ENCODE assay signal across 28 cellular contexts in genomic region chr1:105100102-105100501, GRCh38.
A peak's percentile ranks its signal among the peaks of the same experiment; 100 is the strongest.
DNase-seq lines count a peak whose midpoint lies in the region; ATAC-seq, FAIRE-seq and TF ChIP-seq lines count a peak whose summit lies in the region.
"Had no signal": no experiment of that assay in that cellular context is flagged by ENCODE, and none has a peak within 500 bp of the region (broad histone marks: within the 10 kb centered on the region; RNA-seq: fewer than 3 reads in every experiment).

No MANE protein-coding gene starts in this region.

- H3K9ac ChIP-seq in HepG2 (ENCODE audit: insufficient read depth, low read depth, low read length) = no peak overlapping the region
- H3K9ac ChIP-seq: KMS-11 had no signal

- H3K27me3 ChIP-seq in HepG2 (ENCODE audit: control insufficient read depth in 1 of 2, insufficient read depth in 2 of 2, low read length in 2 of 2) (no peaks in the 10 kb centered on the region), right lobe of liver (no peaks in the 10 kb centered on the region), HAP-1 (ENCODE audit: low read depth) (no peaks in the 10 kb centered on the region), transverse colon (no peaks in the 10 kb centered on the region)
- H3K27me3 ChIP-seq: body of pancreas, Peyer's patch, stomach, uterus had no signal

- POLR2A ChIA-PET in HepG2 (lab: Yijun Ruan, JAX) = no interaction called here
- POLR2A ChIA-PET in HEK293T (lab: Yijun Ruan, JAX) = no interaction called here

- in situ Hi-C loops in HepG2 (cut with HindIII; ENCODE audit: extremely low pct_ligation_motif_present, low pct_unique_long_range_greater_than_20kb) (no loop called here), HAP-1 (cut with MboI; ENCODE audit: low sequenced_read_pairs) (no loop called here), transverse colon (cut with MboI; ENCODE audit: low pct_ligation_motif_present in 1 of 4, low pct_unique_long_range_greater_than_20kb in 1 of 4, low sequenced_read_pairs in 3 of 4) (no loop called here)

- no peaks in the 10 kb centered on the region for H3K36me3 ChIP-seq in HepG2 (replicated peaks in 1 of 2; ENCODE audit: control insufficient read depth in 1 of 2, insufficient read depth in 2 of 2, low read length in 2 of 2)
- no peaks in the 10 kb centered on the region for H3K36me3 ChIP-seq in right lobe of liver
- H3K36me3 ChIP-seq in HAP-1 (replicated peaks) = no peaks in the 10 kb centered on the region
- H3K36me3 ChIP-seq in transverse colon = no peaks in the 10 kb centered on the region
- H3K36me3 ChIP-seq: Peyer's patch, stomach, uterus, WERI-Rb-1 had no signal

- 0% methylated on average over 1 of the region's 1 CpG for WGBS in HepG2 (ENCODE audit: low lambda C conversion rate)
- WGBS in right lobe of liver (ENCODE audit: insufficient coverage, low coverage, low lambda C conversion rate, missing lambda C conversion rate) = 60% methylated on average over 1 of the region's 1 CpG
- 33 to 50% methylated on average over 1 of the region's 1 CpG for WGBS in transverse colon (ENCODE audit: low coverage in 1 of 2), 2 donors

- H3K4me2 ChIP-seq in HepG2 (ENCODE audit: low read depth, low read length) = peak overlapping the region; percentile 13
- H3K4me2 ChIP-seq: KMS-11 had no signal

- TF ChIP-seq EP300 in HepG2 (IDR thresholded peaks at IDR 0.05; ENCODE audit: low read depth in 2 of 2, low read length in 2 of 2) (peak in 1 of 2 experiments; percentile 71; a peak in 2 of 4 replicates), HepG2 (CRISPR knock-in tag; IDR thresholded peaks at IDR 0.05; ENCODE audit: borderline replicate concordance) (no peak), transverse colon (IDR thresholded peaks at IDR 0.05; ENCODE audit: low read depth) (no peak)

- CTCF ChIA-PET in HepG2 (lab: Yijun Ruan, JAX; ENCODE audit: low intra/inter-chr PET ratio, low total read pairs) (no interaction called here), HEK293T (lab: Yijun Ruan, JAX) (no interaction called here)

- ATAC-seq in HepG2 (peak; percentile 81), right lobe of liver (no peak)
- ATAC-seq: activated T-helper 17 cell treated with anti-CD3 and anti-CD28 coated beads, Interleukin-2, amount 50 U/mL, for 72 hours; body of pancreas had no signal

- TF ChIP-seq CTCF in HepG2 (CRISPR knock-in tag; IDR thresholded peaks at IDR 0.05) (no peak), right lobe of liver (IDR thresholded peaks at IDR 0.05) (no peak), coronary artery (IDR thresholded peaks at IDR 0.05) (no peak), transverse colon (IDR thresholded peaks at IDR 0.05) (no peak)

- peaks cover 34% of the 10 kb centered on the region for H3K4me1 ChIP-seq in HepG2 (ENCODE audit: insufficient read depth, low read length)
- H3K4me1 ChIP-seq in right lobe of liver = no peaks in the 10 kb centered on the region
- H3K4me1 ChIP-seq in HAP-1 = no peaks in the 10 kb centered on the region
- no peaks in the 10 kb centered on the region for H3K4me1 ChIP-seq in transverse colon
- H3K4me1 ChIP-seq: body of pancreas, Peyer's patch, stomach, uterus had no signal

- DNase-seq in HepG2 (ENCODE audit: low spot score) (peak; percentile 75), right lobe of liver (no peak), NCI-H446 (lab: John Stamatoyannopoulos, UW) (peak; percentile 41 to 49), NCI-H82 treated with DMSO at 0.1 percent for 48 hours (lab: John Stamatoyannopoulos, UW; ENCODE audit: unreplicated experiment) (peak; percentile 12), coronary artery (ENCODE audit: low spot score) (no peak), HAP-1 (ENCODE audit: low spot score in 2 of 2) (no peak), HEK293T (ENCODE audit: extremely low spot score) (no peak), transverse colon (no peak)
- DNase-seq: activated CD4-positive, alpha-beta T cell treated with anti-CD3 and anti-CD28 coated beads for 48 hours; activated naive CD4-positive, alpha-beta T cell treated with anti-CD3 and anti-CD28 coated beads, Interleukin-2, amount 50 U/mL, for 16 hours; body of pancreas; CD4-positive, alpha-beta memory T cell; dermis blood vessel endothelial cell; endodermal cell; glutamatergic neuron; mammary epithelial cell; MM.1S; NCI-H1694; NCI-H226; Peyer's patch; SIG-M5; stimulated activated CD4-positive, alpha-beta T cell treated with anti-CD3 and anti-CD28 coated beads, Interleukin-4, amount 100 ng/mL, for 1 hour; stomach; SW 1271; uterus; WERI-Rb-1 had no signal

- H4K20me1 ChIP-seq in HepG2 (ENCODE audit: insufficient read depth, low read length) = no peaks in the 10 kb centered on the region

- TF ChIP-seq RAD21 in HepG2 (CRISPR knock-in tag; IDR thresholded peaks at IDR 0.05) = no peak

- H3K4me3 ChIP-seq in HepG2 (replicated peaks in 1 of 3; ENCODE audit: insufficient read depth in 1 of 3, low read depth in 2 of 3, low read length in 3 of 3) (no peak overlapping the region; a peak in 1 of 6 replicates), right lobe of liver (no peak overlapping the region), coronary artery (no peak overlapping the region), HAP-1 (no peak overlapping the region), transverse colon (no peak overlapping the region)
- H3K4me3 ChIP-seq: body of pancreas, Peyer's patch, stomach, uterus had no signal

- TF ChIP-seq POLR2A in HepG2 (IDR thresholded peaks at IDR 0.05; ENCODE audit: insufficient read depth in 1 of 2, low read depth in 2 of 2, low read length in 2 of 2) (no peak), right lobe of liver (IDR thresholded peaks at IDR 0.05) (no peak), transverse colon (IDR thresholded peaks at IDR 0.05) (no peak)

- H3K27ac ChIP-seq in HepG2 (ENCODE audit: extremely low read length, insufficient read depth, low read length) = no peak overlapping the region
- H3K27ac ChIP-seq in right lobe of liver = no peak overlapping the region
- no peak overlapping the region for H3K27ac ChIP-seq in coronary artery
- no peak overlapping the region for H3K27ac ChIP-seq in transverse colon
- H3K27ac ChIP-seq: body of pancreas, KMS-11, Peyer's patch, stomach, uterus, WERI-Rb-1 had no signal

- intact Hi-C loops in HepG2 (cut with micrococcal nuclease; ENCODE audit: unreplicated experiment) (loop anchor here (2.0 to 5.0 kb wide), 2 partner anchors 37 to 533 kb away; no protein-coding TSS in a partner anchor), right lobe of liver (cut with DNase I) (no loop called here), transverse colon (cut with DNase I; ENCODE audit: low total_unique reads) (no loop called here)

- BruUV-seq in HepG2 (replicated peaks; lab: Mats Ljungman, UMichigan) = no TSS peak

- H3K79me2 ChIP-seq in HepG2 (ENCODE audit: insufficient read depth, low read length) = no peaks in the 10 kb centered on the region

- H3K9me3 ChIP-seq in HepG2 (ENCODE audit: low read length) = no peaks in the 10 kb centered on the region
- H3K9me3 ChIP-seq in right lobe of liver = no peaks in the 10 kb centered on the region
- H3K9me3 ChIP-seq in HAP-1 = no peaks in the 10 kb centered on the region
- H3K9me3 ChIP-seq in transverse colon = no peaks in the 10 kb centered on the region
- H3K9me3 ChIP-seq: body of pancreas, Peyer's patch, uterus had no signal

- FAIRE-seq in HepG2 (lab: Jason Lieb, UNC) = no peak

- H2AFZ ChIP-seq in HepG2 (ENCODE audit: low read length) = no peak overlapping the region

TF ChIP-seq in HepG2, 621 proteins besides CTCF, POLR2A, EP300 and RAD21 (continues in another document):
- peak; percentile 71; the same call in 1 of the 2 replicates for TF ChIP-seq ISL2 (CRISPR knock-in tag; IDR thresholded peaks at IDR 0.05)
- TF ChIP-seq HNRNPL (IDR thresholded peaks at IDR 0.05; ENCODE audit: low read depth, low read length) = peak; percentile 51; the same call in 1 of the 2 replicates
- no peak for TF ChIP-seq SOX13 (IDR thresholded peaks at IDR 0.05)
- peak in 1 of 2 experiments; percentile 93; a peak in 2 of 4 replicates for TF ChIP-seq SOX13 (CRISPR knock-in tag; conservative IDR thresholded peaks at IDR 0.05 in 1 of 2, IDR thresholded peaks at IDR 0.05 in 1 of 2)
- TF ChIP-seq EZH2 (conservative IDR thresholded peaks at IDR 0.05; ENCODE audit: low read depth, low read length) = no peak
- TF ChIP-seq GRHL1 (CRISPR knock-in tag; conservative IDR thresholded peaks at IDR 0.05) = no peak

TF ChIP-seq in HEK293T, 16 proteins besides CTCF, POLR2A, EP300 and RAD21:
- TF ChIP-seq PKNOX1 (IDR thresholded peaks at IDR 0.05) (no peak), LEF1 (IDR thresholded peaks at IDR 0.05; ENCODE audit: borderline replicate concordance) (no peak), HDGF (IDR thresholded peaks at IDR 0.05; ENCODE audit: borderline replicate concordance) (no peak), ELF4 (IDR thresholded peaks at IDR 0.05) (no peak), ARNT (IDR thresholded peaks at IDR 0.05) (no peak), TARDBP (IDR thresholded peaks at IDR 0.05) (no peak), ZNF384 (IDR thresholded peaks at IDR 0.05) (no peak), NFRKB (IDR thresholded peaks at IDR 0.05) (no peak), SP1 (IDR thresholded peaks at IDR 0.05) (no peak), CTBP1 (IDR thresholded peaks at IDR 0.05; ENCODE audit: borderline replicate concordance) (no peak), FOXK2 (IDR thresholded peaks at IDR 0.05) (no peak), SUZ12 (IDR thresholded peaks at IDR 0.05) (no peak), L3MBTL2 (conservative IDR thresholded peaks at IDR 0.05) (no peak), FOXM1 (IDR thresholded peaks at IDR 0.05; ENCODE audit: borderline replicate concordance) (no peak), FOXA1 (IDR thresholded peaks at IDR 0.05) (no peak), BHLHE40 (IDR thresholded peaks at IDR 0.05; ENCODE audit: borderline replicate concordance) (no peak)

Comparison
In these comparisons a context has a peak if more than half of its experiments do, and no peak if none do; other contexts are left out.
1. DNase-seq: peak in HepG2 (single experiment), NCI-H446 (2 of 2) and NCI-H82 treated with DMSO at 0.1 percent for 48 hours (single experiment); none in right lobe of liver (0 of 3), coronary artery (single experiment), HAP-1 (0 of 2), HEK293T (single experiment) and transverse colon (single experiment).